In the genomic region with DNA sequence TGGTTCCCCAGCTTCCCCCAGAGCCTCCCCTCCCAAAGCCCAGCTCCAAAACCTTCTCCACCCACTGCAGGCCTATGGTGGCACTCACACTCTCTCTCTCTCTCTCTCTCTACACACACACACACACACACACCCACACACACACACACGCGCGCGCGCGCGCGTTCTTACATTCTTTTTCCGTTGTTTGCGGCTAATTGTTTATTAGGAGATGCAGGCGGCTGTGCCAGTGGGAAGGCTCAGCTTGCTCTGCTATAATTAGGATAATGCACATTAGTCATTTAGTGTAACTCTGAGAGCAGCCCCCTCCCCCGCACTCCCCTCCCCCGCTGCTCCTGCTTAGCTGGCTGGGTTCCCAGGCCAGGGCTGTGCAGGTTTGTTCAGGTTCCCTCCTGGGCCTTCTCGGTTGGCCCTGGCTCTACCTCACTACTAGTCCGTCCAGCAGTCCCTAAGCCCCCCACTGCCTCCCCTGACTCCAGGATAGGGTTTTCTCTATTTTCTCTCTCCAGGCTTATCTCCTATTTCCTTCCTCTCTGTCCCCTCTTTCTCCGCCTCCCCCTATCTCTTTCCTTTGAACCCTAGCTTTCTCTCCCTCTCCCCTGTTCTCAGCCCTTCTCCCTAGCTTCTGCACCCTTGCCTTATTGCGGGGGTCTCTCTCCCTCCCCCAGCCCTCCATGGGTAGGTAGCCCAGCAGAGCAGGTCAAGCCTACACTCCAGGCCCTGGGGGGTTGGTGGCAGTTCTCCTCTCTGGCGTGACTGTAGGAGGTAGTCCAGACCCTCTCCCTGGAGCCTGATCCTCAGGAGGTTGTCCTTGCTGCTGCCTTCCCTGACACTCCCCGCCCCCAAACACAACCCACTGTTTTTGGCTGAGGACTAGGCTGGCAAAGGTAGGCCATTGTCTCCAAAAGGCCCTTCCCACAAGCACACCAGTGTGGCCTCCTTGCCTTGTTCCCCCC, we compare ENCODE assay signal across 1 cellular context.
A peak's percentile ranks its signal among the peaks of the same experiment; 100 is the strongest.
TF ChIP-seq lines count a peak whose summit lies in the region.

No MANE protein-coding gene starts in this region.

TF ChIP-seq in HEK293, 187 proteins besides CTCF, POLR2A, EP300 and RAD21 (continued from another document and continues in another):
- TF ChIP-seq, protein P1, sequence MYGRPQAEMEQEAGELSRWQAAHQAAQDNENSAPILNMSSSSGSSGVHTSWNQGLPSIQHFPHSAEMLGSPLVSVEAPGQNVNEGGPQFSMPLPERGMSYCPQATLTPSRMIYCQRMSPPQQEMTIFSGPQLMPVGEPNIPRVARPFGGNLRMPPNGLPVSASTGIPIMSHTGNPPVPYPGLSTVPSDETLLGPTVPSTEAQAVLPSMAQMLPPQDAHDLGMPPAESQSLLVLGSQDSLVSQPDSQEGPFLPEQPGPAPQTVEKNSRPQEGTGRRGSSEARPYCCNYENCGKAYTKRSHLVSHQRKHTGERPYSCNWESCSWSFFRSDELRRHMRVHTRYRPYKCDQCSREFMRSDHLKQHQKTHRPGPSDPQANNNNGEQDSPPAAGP (tag by site-specific recombination; IDR thresholded peaks at IDR 0.05) = peak; percentile 83
- TF ChIP-seq ZNF776 (tag by site-specific recombination; IDR thresholded peaks at IDR 0.05; ENCODE audit: borderline replicate concordance) = 0 out of 2 replicates have a peak, but pooled peaks have one; percentile 81
- TF ChIP-seq PATZ1 (tag by site-specific recombination; IDR thresholded peaks at IDR 0.05) = peak; percentile 75
- peak; percentile 67; the same call in 1 of the 2 replicates for TF ChIP-seq ZEB2 (tag by site-specific recombination; IDR thresholded peaks at IDR 0.05)
- peak; percentile 90 for TF ChIP-seq ZIC2 (tag by site-specific recombination; IDR thresholded peaks at IDR 0.05)
- peak; percentile 65 for TF ChIP-seq ZBTB21 (tag by site-specific recombination; IDR thresholded peaks at IDR 0.05)
- 0 out of 2 replicates have a peak, but pooled peaks have one; percentile 20 for TF ChIP-seq SP2 (tag by site-specific recombination; IDR thresholded peaks at IDR 0.05)
- no peak for TF ChIP-seq ZNF48 (tag by site-specific recombination; IDR thresholded peaks at IDR 0.05)
- no peak for TF ChIP-seq REST (tag by site-specific recombination; IDR thresholded peaks at IDR 0.05)
- no peak for TF ChIP-seq ZNF350 (tag by site-specific recombination; IDR thresholded peaks at IDR 0.05)
- TF ChIP-seq, protein P2, sequence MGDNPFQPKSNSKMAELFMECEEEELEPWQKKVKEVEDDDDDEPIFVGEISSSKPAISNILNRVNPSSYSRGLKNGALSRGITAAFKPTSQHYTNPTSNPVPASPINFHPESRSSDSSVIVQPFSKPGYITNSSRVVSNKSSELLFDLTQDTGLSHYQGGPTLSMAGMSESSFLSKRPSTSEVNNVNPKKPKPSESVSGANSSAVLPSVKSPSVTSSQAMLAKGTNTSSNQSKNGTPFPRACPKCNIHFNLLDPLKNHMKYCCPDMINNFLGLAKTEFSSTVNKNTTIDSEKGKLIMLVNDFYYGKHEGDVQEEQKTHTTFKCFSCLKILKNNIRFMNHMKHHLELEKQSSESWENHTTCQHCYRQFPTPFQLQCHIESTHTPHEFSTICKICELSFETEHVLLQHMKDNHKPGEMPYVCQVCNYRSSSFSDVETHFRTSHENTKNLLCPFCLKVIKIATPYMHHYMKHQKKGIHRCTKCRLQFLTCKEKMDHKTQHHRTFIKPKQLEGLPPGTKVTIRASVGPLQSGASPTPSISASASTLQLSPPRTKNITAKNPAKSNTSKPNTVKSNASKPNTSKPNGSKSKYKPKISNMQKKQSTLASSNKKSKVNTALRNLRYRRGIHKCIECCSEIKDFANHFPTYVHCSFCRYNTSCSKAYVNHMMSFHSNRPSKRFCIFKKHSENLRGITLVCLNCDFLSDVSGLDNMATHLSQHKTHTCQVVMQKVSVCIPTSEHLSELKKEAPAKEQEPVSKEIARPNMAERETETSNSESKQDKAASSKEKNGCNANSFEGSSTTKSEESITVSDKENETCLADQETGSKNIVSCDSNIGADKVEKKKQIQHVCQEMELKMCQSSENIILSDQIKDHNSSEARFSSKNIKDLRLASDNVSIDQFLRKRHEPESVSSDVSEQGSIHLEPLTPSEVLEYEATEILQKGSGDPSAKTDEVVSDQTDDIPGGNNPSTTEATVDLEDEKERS (tag by site-specific recombination; IDR thresholded peaks at IDR 0.05) = no peak
- TF ChIP-seq ZNF624 (tag by site-specific recombination; IDR thresholded peaks at IDR 0.05) = 0 out of 2 replicates have a peak, but pooled peaks have one; percentile 30
- no peak for TF ChIP-seq ZNF658 (tag by site-specific recombination; IDR thresholded peaks at IDR 0.05)
- peak; percentile 56 for TF ChIP-seq ZNF629 (tag by site-specific recombination; IDR thresholded peaks at IDR 0.05)
- TF ChIP-seq, protein P3, sequence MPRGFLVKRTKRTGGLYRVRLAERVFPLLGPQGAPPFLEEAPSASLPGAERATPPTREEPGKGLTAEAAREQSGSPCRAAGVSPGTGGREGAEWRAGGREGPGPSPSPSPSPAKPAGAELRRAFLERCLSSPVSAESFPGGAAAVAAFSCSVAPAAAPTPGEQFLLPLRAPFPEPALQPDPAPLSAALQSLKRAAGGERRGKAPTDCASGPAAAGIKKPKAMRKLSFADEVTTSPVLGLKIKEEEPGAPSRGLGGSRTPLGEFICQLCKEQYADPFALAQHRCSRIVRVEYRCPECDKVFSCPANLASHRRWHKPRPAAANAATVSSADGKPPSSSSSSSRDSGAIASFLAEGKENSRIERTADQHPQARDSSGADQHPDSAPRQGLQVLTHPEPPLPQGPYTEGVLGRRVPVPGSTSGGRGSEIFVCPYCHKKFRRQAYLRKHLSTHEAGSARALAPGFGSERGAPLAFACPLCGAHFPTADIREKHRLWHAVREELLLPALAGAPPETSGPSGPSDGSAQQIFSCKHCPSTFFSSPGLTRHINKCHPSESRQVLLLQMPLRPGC (tag by site-specific recombination; IDR thresholded peaks at IDR 0.05) = peak; percentile 87
- no peak for TF ChIP-seq ZNF660 (tag by site-specific recombination; IDR thresholded peaks at IDR 0.05)
- peak; percentile 81 for TF ChIP-seq ZBTB7A (tag by site-specific recombination; IDR thresholded peaks at IDR 0.05; ENCODE audit: low read depth)
- peak; percentile 98 for TF ChIP-seq EGR2 (tag by site-specific recombination; IDR thresholded peaks at IDR 0.05; ENCODE audit: low read depth)
- TF ChIP-seq ZNF791 (tag by site-specific recombination; IDR thresholded peaks at IDR 0.05) = peak; percentile 55; the same call in 1 of the 2 replicates
- TF ChIP-seq ZNF501 (tag by site-specific recombination; IDR thresholded peaks at IDR 0.05) = no peak
- peak; percentile 57; the same call in 1 of the 2 replicates for TF ChIP-seq ZNF558 (tag by site-specific recombination; IDR thresholded peaks at IDR 0.05)
- TF ChIP-seq ZBTB11 (tag by site-specific recombination; conservative IDR thresholded peaks at IDR 0.05; ENCODE audit: low read depth) = peak; percentile 54; the same call in 1 of the 2 replicates
- TF ChIP-seq, protein P4, sequence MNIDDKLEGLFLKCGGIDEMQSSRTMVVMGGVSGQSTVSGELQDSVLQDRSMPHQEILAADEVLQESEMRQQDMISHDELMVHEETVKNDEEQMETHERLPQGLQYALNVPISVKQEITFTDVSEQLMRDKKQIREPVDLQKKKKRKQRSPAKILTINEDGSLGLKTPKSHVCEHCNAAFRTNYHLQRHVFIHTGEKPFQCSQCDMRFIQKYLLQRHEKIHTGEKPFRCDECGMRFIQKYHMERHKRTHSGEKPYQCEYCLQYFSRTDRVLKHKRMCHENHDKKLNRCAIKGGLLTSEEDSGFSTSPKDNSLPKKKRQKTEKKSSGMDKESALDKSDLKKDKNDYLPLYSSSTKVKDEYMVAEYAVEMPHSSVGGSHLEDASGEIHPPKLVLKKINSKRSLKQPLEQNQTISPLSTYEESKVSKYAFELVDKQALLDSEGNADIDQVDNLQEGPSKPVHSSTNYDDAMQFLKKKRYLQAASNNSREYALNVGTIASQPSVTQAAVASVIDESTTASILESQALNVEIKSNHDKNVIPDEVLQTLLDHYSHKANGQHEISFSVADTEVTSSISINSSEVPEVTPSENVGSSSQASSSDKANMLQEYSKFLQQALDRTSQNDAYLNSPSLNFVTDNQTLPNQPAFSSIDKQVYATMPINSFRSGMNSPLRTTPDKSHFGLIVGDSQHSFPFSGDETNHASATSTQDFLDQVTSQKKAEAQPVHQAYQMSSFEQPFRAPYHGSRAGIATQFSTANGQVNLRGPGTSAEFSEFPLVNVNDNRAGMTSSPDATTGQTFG (tag by site-specific recombination; IDR thresholded peaks at IDR 0.05; ENCODE audit: borderline replicate concordance) = peak; percentile 34; the same call in 1 of the 2 replicates
- peak; percentile 96 for TF ChIP-seq SP7 (tag by site-specific recombination; IDR thresholded peaks at IDR 0.05)
- TF ChIP-seq ZNF133 (tag by site-specific recombination; IDR thresholded peaks at IDR 0.05) = no peak
- no peak for TF ChIP-seq ZNF513 (tag by site-specific recombination; IDR thresholded peaks at IDR 0.05)
- 0 out of 2 replicates have a peak, but pooled peaks have one; percentile 19 for TF ChIP-seq GFI1B (tag by site-specific recombination; IDR thresholded peaks at IDR 0.05)
- TF ChIP-seq ZNF2 (tag by site-specific recombination; IDR thresholded peaks at IDR 0.05) = peak; percentile 44; the same call in 1 of the 2 replicates
- TF ChIP-seq ZNF19 (tag by site-specific recombination; IDR thresholded peaks at IDR 0.05; ENCODE audit: low read depth) = 0 out of 2 replicates have a peak, but pooled peaks have one; percentile 32
- no peak for TF ChIP-seq ZNF140 (tag by site-specific recombination; IDR thresholded peaks at IDR 0.05)
- no peak for TF ChIP-seq ZNF274 (IDR thresholded peaks at IDR 0.05; ENCODE audit: low read length)
- no peak for TF ChIP-seq ZNF274 (tag by site-specific recombination; IDR thresholded peaks at IDR 0.05; ENCODE audit: borderline replicate concordance)
- peak; percentile 29; the same call in 1 of the 2 replicates for TF ChIP-seq ZNF623 (tag by site-specific recombination; IDR thresholded peaks at IDR 0.05)
- TF ChIP-seq ZNF223 (tag by site-specific recombination; IDR thresholded peaks at IDR 0.05) = no peak
